14 cellular contexts compared by ENCODE assay signal in genomic region chr1:207810606-207811295, GRCh38. TPM values are rescaled to one million over a fixed set of nuclear protein-coding genes. Genes with fewer than 3 reads are reported as not detected.
DNase-seq lines count a peak whose midpoint lies in the region; ATAC-seq, FAIRE-seq and TF ChIP-seq lines count a peak whose summit lies in the region.
"Had no signal": no experiment of that assay in that cellular context is flagged by ENCODE, and none has a peak within 500 bp of the region (broad histone marks: within the 10 kb centered on the region; RNA-seq: fewer than 3 reads in every experiment).

No MANE protein-coding gene starts in this region.

- SMC1A ChIA-PET in GM12878 (lab: Charles Lee; ENCODE audit: uncharacterized antibody, unreplicated experiment): interaction anchor here (0.9 to 4.3 kb wide), 10 partner anchors 9 to 76 kb away, joined by 3 to 19 read pairs (median 5); no protein-coding TSS in a partner anchor

- WGBS in GM12878 (ENCODE audit: insufficient coverage, insufficient replicate concordance, low lambda C conversion rate, missing lambda C conversion rate): 88% methylated on average over 9 of the region's 9 CpGs
- 89% methylated on average over 9 of the region's 9 CpGs for WGBS in thyroid gland, 2 donors

- no peak for TF ChIP-seq CTCF in GM12878 (IDR thresholded peaks at IDR 0.05 in 2 of 3, conservative IDR thresholded peaks at IDR 0.05 in 1 of 3; ENCODE audit: control insufficient read depth in 2 of 3, extremely low read depth in 1 of 3, insufficient read depth in 1 of 3, low read depth in 3 of 3, low read length in 3 of 3)
- no peak for TF ChIP-seq CTCF in thyroid gland (IDR thresholded peaks at IDR 0.05)

- RAD21 ChIA-PET in GM12878 (lab: Charles Lee; ENCODE audit: unreplicated experiment): interaction anchor here (1.1 to 2.7 kb wide), 3 partner anchors 11 to 57 kb away, joined by 3 to 13 read pairs (median 7); no protein-coding TSS in a partner anchor

- H3K9me3 ChIP-seq in GM12878 (replicated peaks; ENCODE audit: control insufficient read depth, insufficient read depth, low read length) (no peaks in the 10 kb centered on the region), thyroid gland (no peaks in the 10 kb centered on the region)
- H3K9me3 ChIP-seq: ovary had no signal

- no peak overlapping the region for H3K4me2 ChIP-seq in GM12878 (ENCODE audit: control insufficient read depth, insufficient read depth)

- TF ChIP-seq EP300 in GM12878 (IDR thresholded peaks at IDR 0.05; ENCODE audit: borderline replicate concordance in 1 of 2, control insufficient read depth in 1 of 2, low read depth in 2 of 2, low read length in 2 of 2): no peak

- peaks cover 95% of the 10 kb centered on the region for H3K4me1 Mint-ChIP-seq in activated naive CD4-positive, alpha-beta T cell treated with anti-CD3 and anti-CD28 coated beads, Interleukin-2, amount 50 U/mL, for 24 hours
- H3K4me1 Mint-ChIP-seq in memory B cell: peaks cover 72% of the 10 kb centered on the region

- in situ Hi-C loops in GM12878 (cut with MboI): no loop called here

- H3K4me1 ChIP-seq in GM12878 (ENCODE audit: control insufficient read depth, insufficient read depth, low read length) (peaks cover 27% of the 10 kb centered on the region), thyroid gland (peaks cover 54 to 98% of the 10 kb centered on the region in 2 donors)

- no peaks in the 10 kb centered on the region for H3K9me3 Mint-ChIP-seq in activated naive CD4-positive, alpha-beta T cell treated with anti-CD3 and anti-CD28 coated beads, Interleukin-2, amount 50 U/mL, for 24 hours
- no peaks in the 10 kb centered on the region for H3K9me3 Mint-ChIP-seq in activated naive CD4-positive, alpha-beta T cell treated with anti-CD3 and anti-CD28 coated beads, Interleukin-2, amount 50 U/mL, for 72 hours
- no peaks in the 10 kb centered on the region for H3K9me3 Mint-ChIP-seq in memory B cell

- peaks cover 12% of the 10 kb centered on the region for H3K36me3 Mint-ChIP-seq in activated naive CD4-positive, alpha-beta T cell treated with anti-CD3 and anti-CD28 coated beads, Interleukin-2, amount 50 U/mL, for 24 hours
- H3K36me3 Mint-ChIP-seq in activated naive CD4-positive, alpha-beta T cell treated with anti-CD3 and anti-CD28 coated beads, Interleukin-2, amount 50 U/mL, for 72 hours: peaks cover 3 to 17% of the 10 kb centered on the region in 2 donors
- peaks cover 74% of the 10 kb centered on the region for H3K36me3 Mint-ChIP-seq in memory B cell

- FAIRE-seq in GM12878 (lab: Jason Lieb, UNC) (no peak), H54 (lab: Jason Lieb, UNC) (no peak)
- FAIRE-seq: frontal cortex had no signal

- TF ChIP-seq POLR2A in GM12878 (IDR thresholded peaks at IDR 0.05; ENCODE audit: low read depth, low read length): no peak
- TF ChIP-seq POLR2A in thyroid gland (IDR thresholded peaks at IDR 0.05): no peak
- no peak for TF ChIP-seq POLR2A in H54 (IDR thresholded peaks at IDR 0.05; ENCODE audit: low read depth, low read length)

- no peak for DNase-seq in activated naive CD4-positive, alpha-beta T cell treated with anti-CD3 and anti-CD28 coated beads, Interleukin-2, amount 50 U/mL, for 72 hours (ENCODE audit: low spot score in 2 of 2)
- DNase-seq in GM12878 (ENCODE audit: low read depth, low spot score): no peak
- DNase-seq in memory B cell (ENCODE audit: low spot score in 2 of 2): no peak
- no peak for DNase-seq in thyroid gland
- no peak for DNase-seq in T-helper 9 cell
- no peak for DNase-seq in H54 (ENCODE audit: insufficient read length, low spot score)
- DNase-seq: activated gamma-delta T cell treated with Interleukin-2 at 50 U/mL for 16 hours, DMS153, NCI-H1105 treated with DMSO at 0.1 percent for 48 hours, NCI-H69, ovary had no signal

- CTCF ChIA-PET in GM12878 (lab: Yijun Ruan, JAX): interaction anchor here (1.5 to 4.0 kb wide), 11 partner anchors 13 to 153 kb away, joined by 3 to 52 read pairs (median 11); no protein-coding TSS in a partner anchor

- no peak overlapping the region for H3K4me3 ChIP-seq in GM12878
- H3K4me3 ChIP-seq in thyroid gland (replicated peaks in 1 of 3): no peak overlapping the region
- H3K4me3 ChIP-seq: ovary had no signal

- H3K27me3 ChIP-seq in GM12878 (replicated peaks in 1 of 2; ENCODE audit: control insufficient read depth in 2 of 2, insufficient read depth in 2 of 2, low read length in 1 of 2) (no peaks in the 10 kb centered on the region), thyroid gland (no peaks in the 10 kb centered on the region)
- H3K27me3 ChIP-seq: ovary had no signal

- intact Hi-C loops in GM12878 (cut with micrococcal nuclease; ENCODE audit: unreplicated experiment): no loop called here
- intact Hi-C loops in thyroid gland (cut with DNase I): no loop called here

- H2AFZ ChIP-seq in GM12878 (ENCODE audit: control insufficient read depth, low read depth, low read length): no peak overlapping the region

- no peaks in the 10 kb centered on the region for H3K27me3 Mint-ChIP-seq in activated naive CD4-positive, alpha-beta T cell treated with anti-CD3 and anti-CD28 coated beads, Interleukin-2, amount 50 U/mL, for 24 hours
- no peaks in the 10 kb centered on the region for H3K27me3 Mint-ChIP-seq in memory B cell

- no peak overlapping the region for H3K4me3 Mint-ChIP-seq in activated naive CD4-positive, alpha-beta T cell treated with anti-CD3 and anti-CD28 coated beads, Interleukin-2, amount 50 U/mL, for 24 hours
- no peak overlapping the region for H3K4me3 Mint-ChIP-seq in memory B cell

- no peak for TF ChIP-seq RAD21 in GM12878 (IDR thresholded peaks at IDR 0.05; ENCODE audit: insufficient read depth, low read depth, low read length)

- H3K79me2 ChIP-seq in GM12878 (ENCODE audit: control insufficient read depth, insufficient read depth, low read length): peaks cover 17% of the 10 kb centered on the region

- H4K20me1 ChIP-seq in GM12878 (ENCODE audit: control insufficient read depth, insufficient read depth): peaks cover 3% of the 10 kb centered on the region

- no peak for ATAC-seq in activated naive CD4-positive, alpha-beta T cell treated with anti-CD3 and anti-CD28 coated beads, Interleukin-2, amount 50 U/mL, for 72 hours
- ATAC-seq in GM12878 (no peak), memory B cell (ENCODE audit: low read depth) (no peak), HG03135 (IDR thresholded peaks at IDR 0.05; ENCODE audit: unreplicated experiment) (no peak)

- BruUV-seq in GM12878 (replicated peaks; lab: Mats Ljungman, UMichigan): no TSS peak

- POLR2A ChIA-PET in GM12878 (lab: Charles Lee): interaction anchor here (0.6 to 1.7 kb wide), 7 partner anchors 8 to 28 kb away, joined by 3 to 15 read pairs (median 3); no protein-coding TSS in a partner anchor

- no peak overlapping the region for H3K9ac ChIP-seq in GM12878 (ENCODE audit: control insufficient read depth, insufficient read depth, low read length)

- peak overlapping the region; percentile 88 for H3K27ac Mint-ChIP-seq in activated naive CD4-positive, alpha-beta T cell treated with anti-CD3 and anti-CD28 coated beads, Interleukin-2, amount 50 U/mL, for 24 hours
- peak overlapping the region in 1 of 2 donors; percentile 61 for H3K27ac Mint-ChIP-seq in activated naive CD4-positive, alpha-beta T cell treated with anti-CD3 and anti-CD28 coated beads, Interleukin-2, amount 50 U/mL, for 72 hours
- H3K27ac Mint-ChIP-seq in memory B cell: peak overlapping the region; percentile 39

- H3K36me3 ChIP-seq in GM12878 (ENCODE audit: control insufficient read depth in 2 of 2, insufficient read depth in 2 of 2, low read length in 1 of 2) (peaks cover 51 to 55% of the 10 kb centered on the region in 2 experiments), thyroid gland (peaks cover 64 to 84% of the 10 kb centered on the region in 2 donors)
- H3K36me3 ChIP-seq: ovary had no signal

- H3K27ac ChIP-seq in GM12878 (ENCODE audit: control insufficient read depth, insufficient read depth) (no peak overlapping the region), thyroid gland (peak overlapping the region; percentile 8 to 86 (median 75))
- H3K27ac ChIP-seq: ovary had no signal

TF ChIP-seq in GM12878, 131 proteins besides CTCF, POLR2A, EP300 and RAD21 (continues in another document):
- no peak for TF ChIP-seq NKRF (conservative IDR thresholded peaks at IDR 0.05)

RNA-seq across cellular contexts. Expression of gene CD46, which starts 58.9 kb away (rescaled TPM):
- total RNA-seq in activated naive CD4-positive, alpha-beta T cell treated with anti-CD3 and anti-CD28 coated beads, Interleukin-2, amount 50 U/mL, for 72 hours: 10 to 100 TPM; 77.5 to 92.0 TPM
- 420 and 469 TPM in 2 replicates for total RNA-seq in GM12878 (2013; cell fraction: nucleolus; rRNA removed)
- 73.1 and 98.0 TPM in 2 replicates for total RNA-seq in GM12878 (2014; rRNA removed)
- total RNA-seq in GM12878 (2014; rRNA removed; fragmentation: Illumina TruSeq; extraction: Trizol): 67.7 and 79.7 TPM in 2 replicates
- total RNA-seq in GM12878 (2021): 67.6 and 79.0 TPM in 2 replicates
- 42.7 TPM for polyA plus RNA-seq in GM12878 (2011; ENCODE audit: low read depth)
- 198 and 326 TPM in 2 replicates for polyA plus RNA-seq in GM12878 (2011; rRNA removed)
- polyA plus RNA-seq in GM12878 (2011; cell fraction: cytosol; rRNA removed): 40.3 and 44.4 TPM in 2 replicates
- polyA plus RNA-seq in GM12878 (2011; cell fraction: nucleus; rRNA removed): 274 and 367 TPM in 2 replicates
- polyA plus RNA-seq in GM12878 (2012): 59.8 and 83.3 TPM in 2 replicates
- 96.3 and 157 TPM in 2 replicates for polyA plus RNA-seq in GM12878 (2014; fragmentation: Illumina TruSeq; extraction: Trizol)
- polyA plus RNA-seq in GM12878 (2014; fragmentation: Nextera tagmentation; extraction: Ambion mirVana): 10 to 100 TPM; 61.1 to 62.7 TPM
- polyA plus RNA-seq in GM12878 (2014; rRNA removed): 55.5 and 85.8 TPM in 2 replicates
- polyA plus RNA-seq in GM12878 (2016; fragmentation: Nextera tagmentation; extraction: Ambion mirVana): 10 to 100 TPM; 83.9 to 88.2 TPM
- 45.0 and 60.1 TPM in 2 replicates for polyA minus RNA-seq in GM12878 (2011; rRNA and poly(A)+ RNA removed)
- polyA minus RNA-seq in GM12878 (2011; cell fraction: cytosol; rRNA and poly(A)+ RNA removed): 30.5 and 41.0 TPM in 2 replicates
- polyA minus RNA-seq in GM12878 (2011; cell fraction: nucleus; rRNA and poly(A)+ RNA removed): 85.2 and 95.7 TPM in 2 replicates
- total RNA-seq in thyroid gland: 100 to 1,000 TPM; 135 to 275 (median 180) TPM
